21 cellular contexts compared by ENCODE assay signal in the genomic region with DNA sequence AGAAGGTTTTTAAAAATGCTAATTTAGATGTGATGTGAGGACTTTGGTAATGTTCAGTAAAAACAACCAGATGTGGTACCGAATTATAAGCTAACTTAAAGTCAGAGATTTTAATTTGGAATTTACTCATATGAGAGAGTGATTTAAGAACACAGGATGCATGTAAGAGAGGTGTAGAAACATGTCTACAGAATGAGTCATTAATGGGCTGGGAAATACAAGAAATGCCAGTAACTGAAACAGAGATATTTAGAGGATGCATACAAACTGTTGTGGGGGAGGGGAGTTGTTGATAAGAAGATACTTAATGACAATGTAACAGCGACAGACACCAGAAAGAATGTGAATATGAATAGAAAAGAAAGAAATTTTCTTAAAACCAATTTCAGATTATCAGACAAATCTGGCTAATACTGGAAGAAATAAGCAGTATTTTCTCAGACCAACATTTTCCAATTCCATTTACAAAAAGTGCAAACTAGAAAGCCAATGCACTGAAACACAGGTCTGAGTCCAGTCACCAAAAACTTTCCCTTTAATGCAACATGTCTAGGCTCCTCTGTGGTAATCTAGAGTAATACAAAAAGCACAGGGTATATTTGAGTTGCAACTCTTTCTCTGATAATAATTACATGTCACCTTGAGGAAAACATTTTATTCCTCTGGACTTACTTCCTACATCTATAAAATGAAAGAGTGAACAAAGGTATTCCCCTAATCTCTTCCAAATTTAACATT.
DNase-seq lines count a peak whose midpoint lies in the region; ATAC-seq, FAIRE-seq and TF ChIP-seq lines count a peak whose summit lies in the region.
"Had no signal": no experiment of that assay in that cellular context is flagged by ENCODE, and none has a peak within 500 bp of the region (broad histone marks: within the 10 kb centered on the region; RNA-seq: fewer than 3 reads in every experiment).

No MANE protein-coding gene starts in this region.

- BruUV-seq in Caco-2 (replicated peaks; lab: Mats Ljungman, UMichigan) = no TSS peak

- H3K9me3 ChIP-seq in Caco-2 = no peaks in the 10 kb centered on the region
- H3K9me3 ChIP-seq: BE2C, breast epithelium, heart right ventricle, tibial artery had no signal

- H3K36me3 ChIP-seq in Caco-2 (ENCODE audit: control insufficient read depth, insufficient read depth, low read length) (no peaks in the 10 kb centered on the region), H7 (replicated peaks; ENCODE audit: control insufficient read depth, insufficient read depth, low read length) (no peaks in the 10 kb centered on the region)
- H3K36me3 ChIP-seq: BE2C, breast epithelium had no signal

- H3K27me3 Mint-ChIP-seq in natural killer cell treated with Interleukin-12 subunit alpha and Interleukin-12 subunit beta and Interleukin-15 and Interleukin-18, amount 100 ng/mL, for 72 hours = no peaks in the 10 kb centered on the region
- H3K27me3 Mint-ChIP-seq in natural killer cell (ENCODE audit: low read depth in 2 of 2) = no peaks in the 10 kb centered on the region
- H3K27me3 Mint-ChIP-seq in effector memory CD8-positive, alpha-beta T cell = no peaks in the 10 kb centered on the region
- no peaks in the 10 kb centered on the region for H3K27me3 Mint-ChIP-seq in Caco-2 (ENCODE audit: insufficient read depth, unreplicated experiment)
- H3K27me3 Mint-ChIP-seq: activated CD4-positive, alpha-beta T cell treated with anti-CD3 and anti-CD28 coated beads, Interleukin-2, amount 10 ng/mL, durations not matched to agents 7 days and 5 days; progenitor cell of endocrine pancreas; T-cell had no signal

- H3K4me1 Mint-ChIP-seq in natural killer cell treated with Interleukin-12 subunit alpha and Interleukin-12 subunit beta and Interleukin-15 and Interleukin-18, amount 100 ng/mL, for 72 hours (ENCODE audit: low read depth in 2 of 2) = peaks cover 0 to 15% of the 10 kb centered on the region in 2 donors
- H3K4me1 Mint-ChIP-seq in natural killer cell (peaks cover 0 to 10% of the 10 kb centered on the region in 2 donors), Caco-2 (ENCODE audit: low read depth, unreplicated experiment) (no peaks in the 10 kb centered on the region)
- peaks cover 4 to 27% of the 10 kb centered on the region in 2 donors for H3K4me1 Mint-ChIP-seq in effector memory CD8-positive, alpha-beta T cell (ENCODE audit: low read depth in 2 of 2)

- peak overlapping the region in 1 of 2 donors; percentile 56 for H3K27ac Mint-ChIP-seq in natural killer cell treated with Interleukin-12 subunit alpha and Interleukin-12 subunit beta and Interleukin-15 and Interleukin-18, amount 100 ng/mL, for 72 hours
- H3K27ac Mint-ChIP-seq in natural killer cell = peak overlapping the region in 1 of 2 donors; percentile 81
- H3K27ac Mint-ChIP-seq in effector memory CD8-positive, alpha-beta T cell = peak overlapping the region; percentile 58 to 65
- H3K27ac Mint-ChIP-seq in Caco-2 (ENCODE audit: unreplicated experiment) = no peak overlapping the region
- H3K27ac Mint-ChIP-seq: activated CD4-positive, alpha-beta T cell treated with anti-CD3 and anti-CD28 coated beads, Interleukin-2, amount 10 ng/mL, durations not matched to agents 7 days and 5 days; progenitor cell of endocrine pancreas had no signal

- POLR2A ChIA-PET in Caco-2 (lab: Charles Lee) = no interaction called here

- peak in 1 of 2 donors; percentile 76 for ATAC-seq in natural killer cell treated with Interleukin-12 subunit alpha and Interleukin-12 subunit beta and Interleukin-15 and Interleukin-18, amount 100 ng/mL, for 72 hours
- ATAC-seq in natural killer cell = no peak
- ATAC-seq in effector memory CD8-positive, alpha-beta T cell (replicated peaks) = no peak
- ATAC-seq: heart right ventricle, Panc1, T-cell had no signal

- peaks cover 3% of the 10 kb centered on the region for H3K36me3 Mint-ChIP-seq in natural killer cell treated with Interleukin-12 subunit alpha and Interleukin-12 subunit beta and Interleukin-15 and Interleukin-18, amount 100 ng/mL, for 72 hours
- no peaks in the 10 kb centered on the region for H3K36me3 Mint-ChIP-seq in natural killer cell
- H3K36me3 Mint-ChIP-seq in effector memory CD8-positive, alpha-beta T cell (ENCODE audit: insufficient read depth) = peaks cover 24% of the 10 kb centered on the region
- H3K36me3 Mint-ChIP-seq in Caco-2 (ENCODE audit: insufficient read depth, unreplicated experiment) = no peaks in the 10 kb centered on the region

- peak overlapping the region; percentile 61 for H3K4me3 Mint-ChIP-seq in natural killer cell treated with Interleukin-12 subunit alpha and Interleukin-12 subunit beta and Interleukin-15 and Interleukin-18, amount 100 ng/mL, for 72 hours
- H3K4me3 Mint-ChIP-seq in natural killer cell = no peak overlapping the region
- peak overlapping the region in 1 of 2 donors; percentile 6 for H3K4me3 Mint-ChIP-seq in effector memory CD8-positive, alpha-beta T cell
- no peak overlapping the region for H3K4me3 Mint-ChIP-seq in Caco-2 (ENCODE audit: unreplicated experiment)
- H3K4me3 Mint-ChIP-seq: activated CD4-positive, alpha-beta T cell treated with anti-CD3 and anti-CD28 coated beads, Interleukin-2, amount 10 ng/mL, durations not matched to agents 7 days and 5 days; T-cell had no signal

- CTCF ChIA-PET in Caco-2 (lab: Charles Lee) = no interaction called here

- TF ChIP-seq CTCF in natural killer cell (IDR thresholded peaks at IDR 0.05) (no peak), Caco-2 (IDR thresholded peaks at IDR 0.05; ENCODE audit: insufficient read depth in 1 of 2, low read depth in 1 of 2, low read length in 1 of 2, severe bottlenecking in 1 of 2, unreplicated experiment in 1 of 2) (no peak)

- no peak for FAIRE-seq in frontal cortex (lab: Jason Lieb, UNC)

- no peaks in the 10 kb centered on the region for H3K4me1 ChIP-seq in Caco-2
- H3K4me1 ChIP-seq: BE2C, breast epithelium, tibial artery had no signal

- intact Hi-C loops in natural killer cell (cut with micrococcal nuclease) (no loop called here), Caco-2 (cut with micrococcal nuclease; ENCODE audit: unreplicated experiment) (no loop called here)

- H3K27me3 ChIP-seq in Caco-2 (replicated peaks; ENCODE audit: control insufficient read depth, insufficient read depth, low read length) (no peaks in the 10 kb centered on the region), H7 (ENCODE audit: control insufficient read depth, insufficient read depth, low read length) (no peaks in the 10 kb centered on the region)
- H3K27me3 ChIP-seq: BE2C, breast epithelium, heart right ventricle, tibial artery had no signal

- H3K9me3 Mint-ChIP-seq in natural killer cell treated with Interleukin-12 subunit alpha and Interleukin-12 subunit beta and Interleukin-15 and Interleukin-18, amount 100 ng/mL, for 72 hours = no peaks in the 10 kb centered on the region
- no peaks in the 10 kb centered on the region for H3K9me3 Mint-ChIP-seq in natural killer cell
- no peaks in the 10 kb centered on the region for H3K9me3 Mint-ChIP-seq in effector memory CD8-positive, alpha-beta T cell
- no peaks in the 10 kb centered on the region for H3K9me3 Mint-ChIP-seq in Caco-2 (ENCODE audit: unreplicated experiment)
- H3K9me3 Mint-ChIP-seq: activated CD4-positive, alpha-beta T cell treated with anti-CD3 and anti-CD28 coated beads, Interleukin-2, amount 10 ng/mL, durations not matched to agents 7 days and 5 days; T-cell had no signal

- no peak overlapping the region for H3K4me3 ChIP-seq in Caco-2 (ENCODE audit: low read depth, low read length)
- no peak overlapping the region for H3K4me3 ChIP-seq in H7 (ENCODE audit: insufficient read depth, low read depth, low read length)
- H3K4me3 ChIP-seq: breast epithelium, heart right ventricle, tibial artery had no signal

- DNase-seq in natural killer cell treated with Interleukin-12 subunit alpha and Interleukin-12 subunit beta and Interleukin-15 and Interleukin-18, amount 100 ng/mL, for 72 hours (ENCODE audit: low spot score) = no peak
- no peak for DNase-seq in natural killer cell
- peak; percentile 46 for DNase-seq in NCI-H226
- DNase-seq in effector memory CD8-positive, alpha-beta T cell = no peak
- DNase-seq in SW480 (ENCODE audit: low spot score) = no peak
- no peak for DNase-seq in Caco-2
- DNase-seq in frontal cortex (ENCODE audit: low spot score in 2 of 2) = no peak
- DNase-seq in H7 = no peak
- DNase-seq: activated CD4-positive, alpha-beta T cell treated with anti-CD3 and anti-CD28 coated beads, Interleukin-2, amount 10 ng/mL, durations not matched to agents 7 days and 5 days; activated gamma-delta T cell; BE2C; DMS79 treated with DMSO at 0.1 percent for 48 hours; heart right ventricle; kidney glomerular epithelial cell; NCI-H510A treated with DMSO at 0.1 percent for 48 hours; stimulated activated CD4-positive, alpha-beta T cell treated with anti-CD3 and anti-CD28 coated beads, Interleukin-15, amount 100 ng/mL, for 24 hours; T-cell; tibial artery had no signal
